ENCODE assay signal across 2 cellular contexts in the genomic region with DNA sequence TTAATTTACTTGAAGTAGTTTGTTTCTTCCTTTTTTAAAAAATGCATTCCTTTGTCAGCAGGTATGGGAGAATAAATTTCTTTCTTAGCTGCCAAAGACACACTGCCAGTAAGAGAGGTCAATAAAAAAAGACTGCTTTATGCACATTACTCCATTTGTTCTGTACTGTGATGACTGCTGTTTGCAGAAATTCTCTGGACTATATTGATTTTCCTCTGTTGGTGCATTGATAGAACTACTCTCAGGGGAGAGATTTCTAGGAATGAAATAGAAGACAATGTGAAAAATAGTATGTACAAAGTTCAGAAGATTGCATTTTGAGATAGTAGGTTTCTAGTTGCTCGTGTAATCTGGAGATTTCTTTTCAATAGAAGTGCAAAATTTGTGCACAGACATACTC. TPM values are rescaled to one million over a fixed set of nuclear protein-coding genes. Genes with fewer than 3 reads are reported as not detected.
"Had no signal": no experiment of that assay in that cellular context is flagged by ENCODE, and none has a peak within 500 bp of the region (broad histone marks: within the 10 kb centered on the region; RNA-seq: fewer than 3 reads in every experiment).

No MANE protein-coding gene starts in this region.

RNA-seq across cellular contexts. Expression of a gene that starts 7.6 kb away (rescaled TPM):
- total RNA-seq: G401, GM12878 had no signal
